In the genomic region with DNA sequence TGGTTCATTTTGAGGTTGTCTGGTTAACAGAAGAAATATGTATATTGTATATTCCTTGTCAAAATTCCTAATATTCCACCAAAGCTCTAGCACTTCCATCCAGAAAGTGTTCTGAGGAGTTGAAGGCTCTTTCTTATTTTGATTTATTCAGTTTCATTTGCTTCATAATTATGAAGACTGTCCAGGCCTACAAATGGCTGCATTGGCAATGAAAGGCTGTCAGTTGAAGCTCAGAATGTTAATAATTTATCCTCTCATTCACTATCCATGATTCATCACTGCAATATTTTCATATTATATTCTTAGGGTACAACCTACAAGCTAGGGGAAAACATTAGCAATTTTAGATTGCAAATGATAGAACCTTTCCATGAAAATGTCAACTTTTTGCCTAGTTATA, we compare ENCODE assay signal across 28 cellular contexts. TPM values are rescaled to one million over a fixed set of nuclear protein-coding genes. Genes with fewer than 3 reads are reported as not detected.
A peak's percentile ranks its signal among the peaks of the same experiment; 100 is the strongest.
DNase-seq lines count a peak whose midpoint lies in the region; TF ChIP-seq lines count a peak whose summit lies in the region.
"Had no signal": no experiment of that assay in that cellular context is flagged by ENCODE, and none has a peak within 500 bp of the region (broad histone marks: within the 10 kb centered on the region; RNA-seq: fewer than 3 reads in every experiment).

No MANE protein-coding gene starts in this region.

- H3F3A ChIP-seq in OCI-LY1 (ENCODE audit: insufficient read depth, low read length) = no peaks in the 10 kb centered on the region; the same call in 1 of the 2 replicates

- peak overlapping the region; percentile 64 for H3K9ac ChIP-seq in OCI-LY1 (ENCODE audit: low read length)

- H4K20me1 ChIP-seq in OCI-LY1 (ENCODE audit: insufficient read depth, low read length) = no peaks in the 10 kb centered on the region

- no peaks in the 10 kb centered on the region for H3K27me3 Mint-ChIP-seq in activated T-cell treated with anti-CD3 and anti-CD28 coated beads, Interleukin-2, amount 50 U/mL, for 24 hours
- H3K27me3 Mint-ChIP-seq in activated naive CD8-positive, alpha-beta T cell = no peaks in the 10 kb centered on the region
- no peaks in the 10 kb centered on the region for H3K27me3 Mint-ChIP-seq in osteocyte (ENCODE audit: unreplicated experiment)
- H3K27me3 Mint-ChIP-seq in immature natural killer cell (ENCODE audit: low read depth in 3 of 3) = peaks cover 0 to 2% (median 0%) of the 10 kb centered on the region in 3 donors

- H3K4me1 Mint-ChIP-seq in activated T-cell treated with anti-CD3 and anti-CD28 coated beads, Interleukin-2, amount 50 U/mL, for 24 hours (ENCODE audit: low read depth) = peaks cover 81% of the 10 kb centered on the region
- peaks cover 34% of the 10 kb centered on the region for H3K4me1 Mint-ChIP-seq in activated naive CD8-positive, alpha-beta T cell (ENCODE audit: low read depth)
- H3K4me1 Mint-ChIP-seq in osteocyte (ENCODE audit: unreplicated experiment) (peaks cover 39% of the 10 kb centered on the region), immature natural killer cell (peaks cover 31 to 62% of the 10 kb centered on the region in 2 donors)

- peak overlapping the region; percentile 82 for H3K27ac Mint-ChIP-seq in activated T-cell treated with anti-CD3 and anti-CD28 coated beads, Interleukin-2, amount 50 U/mL, for 24 hours
- H3K27ac Mint-ChIP-seq in activated naive CD8-positive, alpha-beta T cell = peak overlapping the region; percentile 64
- H3K27ac Mint-ChIP-seq in osteocyte (ENCODE audit: unreplicated experiment) (peak overlapping the region; percentile 8), immature natural killer cell (peak overlapping the region in 2 of 6 donors; percentile 15 to 17)
- H3K27ac Mint-ChIP-seq: GM23338 had no signal

- H3K9me3 ChIP-seq in OCI-LY1 (ENCODE audit: low read length) = no peaks in the 10 kb centered on the region
- H3K9me3 ChIP-seq in MG63 = no peaks in the 10 kb centered on the region
- H3K9me3 ChIP-seq: breast epithelium, vagina had no signal

- H2AFZ ChIP-seq in OCI-LY1 (ENCODE audit: low read length) = no peak overlapping the region
- H2AFZ ChIP-seq: GM23338 had no signal

- H3K4me3 ChIP-seq in OCI-LY1 (ENCODE audit: low read depth, low read length, poor library complexity, severe bottlenecking) (no peak overlapping the region), MG63 (no peak overlapping the region)
- H3K4me3 ChIP-seq: breast epithelium, coronary artery, GM23338, K562, vagina had no signal

- H3K27ac ChIP-seq in OCI-LY1 (ENCODE audit: low read depth, low read length, poor library complexity, severe bottlenecking) = peak overlapping the region; percentile 98
- H3K27ac ChIP-seq: breast epithelium, coronary artery, foreskin keratinocyte, vagina had no signal

- no peak for DNase-seq in activated T-cell treated with anti-CD3 and anti-CD28 coated beads, Interleukin-2, amount 50 U/mL, for 24 hours
- DNase-seq in activated T-cell treated with anti-CD3 and anti-CD28 coated beads for 4 hours = no peak
- DNase-seq in osteocyte (ENCODE audit: extremely low spot score, unreplicated experiment) = no peak
- no peak for DNase-seq in COLO829 (ENCODE audit: low spot score)
- no peak for DNase-seq in immature natural killer cell
- DNase-seq in MG63 = no peak
- DNase-seq: activated CD4-positive, alpha-beta T cell treated with anti-CD3 and anti-CD28 coated beads for 4 hours; activated CD8-positive, alpha-beta memory T cell treated with anti-CD3 and anti-CD28 coated beads, Interleukin-2, amount 50 U/mL, for 4 hours; activated gamma-delta T cell; amygdala; C1 segment of cervical spinal cord; foreskin keratinocyte; mesenchymal stem cell; NCI-H1417; NCI-H2107; NCI-H446; occipital lobe; OCI-M1; retina; stimulated activated naive CD4-positive, alpha-beta T cell; SW 1271 had no signal

- H3K36me3 ChIP-seq in OCI-LY1 (ENCODE audit: insufficient read depth, low read length) (peaks cover 9% of the 10 kb centered on the region), MG63 (no peaks in the 10 kb centered on the region; the same call in none of the 2 replicates)
- H3K36me3 ChIP-seq: breast epithelium, vagina had no signal

- H3K4me2 ChIP-seq in OCI-LY1 (ENCODE audit: low read length) = peak overlapping the region; percentile 56; the same call in 1 of the 2 replicates
- H3K4me2 ChIP-seq: GM23338 had no signal

- peaks cover 84% of the 10 kb centered on the region for H3K36me3 Mint-ChIP-seq in activated T-cell treated with anti-CD3 and anti-CD28 coated beads, Interleukin-2, amount 50 U/mL, for 24 hours (ENCODE audit: low read depth)
- H3K36me3 Mint-ChIP-seq in activated naive CD8-positive, alpha-beta T cell = peaks cover 24% of the 10 kb centered on the region
- peaks cover 26% of the 10 kb centered on the region for H3K36me3 Mint-ChIP-seq in osteocyte (ENCODE audit: unreplicated experiment)
- H3K36me3 Mint-ChIP-seq in immature natural killer cell = peaks cover 0 to 20% (median 4%) of the 10 kb centered on the region in 3 donors

- TF ChIP-seq CTCF in OCI-LY1 (IDR thresholded peaks at IDR 0.05; ENCODE audit: low read length) = no peak
- TF ChIP-seq CTCF in osteocyte (IDR thresholded peaks at IDR 0.05) = no peak

- H3K4me1 ChIP-seq in OCI-LY1 (ENCODE audit: insufficient read depth, low read length, severe bottlenecking) = peaks cover 99% of the 10 kb centered on the region
- H3K4me1 ChIP-seq: breast epithelium, foreskin keratinocyte, vagina had no signal

- H3K9me2 ChIP-seq in OCI-LY1 (ENCODE audit: low read depth, low read length) = no peaks in the 10 kb centered on the region

- H3K9me3 Mint-ChIP-seq in activated T-cell treated with anti-CD3 and anti-CD28 coated beads, Interleukin-2, amount 50 U/mL, for 24 hours = no peaks in the 10 kb centered on the region
- peaks cover 4% of the 10 kb centered on the region for H3K9me3 Mint-ChIP-seq in activated naive CD8-positive, alpha-beta T cell (ENCODE audit: low read depth)
- no peaks in the 10 kb centered on the region for H3K9me3 Mint-ChIP-seq in osteocyte (ENCODE audit: unreplicated experiment)
- H3K9me3 Mint-ChIP-seq in immature natural killer cell = no peaks in the 10 kb centered on the region
- H3K9me3 Mint-ChIP-seq: GM23338 had no signal

- H3K27me3 ChIP-seq in OCI-LY1 (ENCODE audit: insufficient read depth, low read length) (no peaks in the 10 kb centered on the region), MG63 (no peaks in the 10 kb centered on the region)
- H3K27me3 ChIP-seq: breast epithelium, foreskin keratinocyte, vagina had no signal

- H3K4me3 Mint-ChIP-seq in activated T-cell treated with anti-CD3 and anti-CD28 coated beads, Interleukin-2, amount 50 U/mL, for 24 hours = no peak overlapping the region
- no peak overlapping the region for H3K4me3 Mint-ChIP-seq in activated naive CD8-positive, alpha-beta T cell
- H3K4me3 Mint-ChIP-seq in osteocyte (ENCODE audit: unreplicated experiment) = no peak overlapping the region
- H3K4me3 Mint-ChIP-seq in immature natural killer cell = no peak overlapping the region
- H3K4me3 Mint-ChIP-seq: GM23338 had no signal

- peaks cover 3% of the 10 kb centered on the region; the same call in 1 of the 2 replicates for H3K79me2 ChIP-seq in OCI-LY1 (ENCODE audit: insufficient read depth, low read length)

RNA-seq across cellular contexts. Expression of a gene that starts 57.3 kb away (rescaled TPM):
- total RNA-seq in osteocyte = 87.3 and 89.4 TPM in 2 replicates
- 10 to 100 TPM; 12.2 to 35.3 (median 22.1) TPM for polyA plus RNA-seq in immature natural killer cell
- total RNA-seq in MG63 (2014; rRNA removed; shearing (Covaris generic); ENCODE audit: low replicate concordance) = 12.8 and 15.3 TPM in 2 replicates
